In the genomic region with DNA sequence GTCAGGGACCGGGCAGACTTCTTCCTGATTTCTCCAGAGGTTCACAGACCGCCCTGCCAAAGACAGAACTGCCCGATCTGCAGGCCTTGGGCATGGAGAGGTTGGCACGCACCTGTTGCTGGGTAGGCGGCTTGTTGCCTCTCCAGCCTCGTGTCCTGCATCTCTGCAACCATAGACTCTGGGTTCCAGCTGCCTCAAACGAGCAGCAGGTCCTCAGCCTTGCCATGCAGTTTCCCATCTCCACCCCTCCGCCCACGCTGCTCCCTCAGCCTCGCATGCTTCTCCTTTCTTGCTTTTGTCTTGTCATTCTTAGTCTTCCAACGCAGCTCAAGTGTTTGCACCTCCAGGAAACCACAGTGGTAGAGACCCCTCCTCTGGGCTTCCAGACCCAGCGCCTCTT, we compare ENCODE assay signal across 26 cellular contexts.
DNase-seq lines count a peak whose midpoint lies in the region; ATAC-seq and TF ChIP-seq lines count a peak whose summit lies in the region.
"Had no signal": no experiment of that assay in that cellular context is flagged by ENCODE, and none has a peak within 500 bp of the region (broad histone marks: within the 10 kb centered on the region; RNA-seq: fewer than 3 reads in every experiment).

No MANE protein-coding gene starts in this region.

- no peaks in the 10 kb centered on the region for H3K9me3 Mint-ChIP-seq in activated CD8-positive, alpha-beta T cell treated with anti-CD3 and anti-CD28 coated beads for 36 hours
- H3K9me3 Mint-ChIP-seq in activated CD8-positive, alpha-beta T cell treated with anti-CD3 and anti-CD28 coated beads, Interleukin-2, amount 10 ng/mL, durations not matched to agents 7 days and 5 days (ENCODE audit: insufficient read depth), result no peaks in the 10 kb centered on the region
- H3K9me3 Mint-ChIP-seq in CD14-positive monocyte, result peaks cover 0 to 2% (median 0%) of the 10 kb centered on the region in 7 donors
- H3K9me3 Mint-ChIP-seq: CD8-positive, alpha-beta memory T cell; memory B cell had no signal

- no peak overlapping the region for H3K4me3 ChIP-seq in lung
- no peak overlapping the region for H3K4me3 ChIP-seq in mammary epithelial cell (replicated peaks in 1 of 3; ENCODE audit: insufficient read depth in 1 of 3, low read depth in 2 of 3, low read length in 3 of 3)
- H3K4me3 ChIP-seq: breast epithelium, hepatocyte, MG63, pancreas, tibial artery had no signal

- H3K36me3 ChIP-seq in lung (ENCODE audit: control insufficient read depth in 2 of 2, insufficient read depth in 2 of 2, low read length in 2 of 2) (no peaks in the 10 kb centered on the region), mammary epithelial cell (ENCODE audit: insufficient read depth, low read length) (no peaks in the 10 kb centered on the region)
- H3K36me3 ChIP-seq: breast epithelium, MG63, pancreas, tibial artery had no signal

- H3K9ac ChIP-seq in mammary epithelial cell (ENCODE audit: insufficient read depth, low read length), result no peak overlapping the region

- CTCF ChIA-PET in activated CD8-positive, alpha-beta T cell treated with anti-CD3 and anti-CD28 coated beads for 36 hours (lab: Charles Lee), result interaction anchor here (0.8 kb wide), 1 partner anchor 15 kb away, joined by 3 read pairs; no protein-coding TSS in a partner anchor
- CTCF ChIA-PET in activated CD8-positive, alpha-beta T cell treated with anti-CD3 and anti-CD28 coated beads, Interleukin-2, amount 10 ng/mL, durations not matched to agents 7 days and 5 days (lab: Charles Lee), result no interaction called here
- CTCF ChIA-PET in mammary epithelial cell (lab: Charles Lee; ENCODE audit: low non-redundant PET), result no interaction called here

- no peak overlapping the region for H3K4me3 Mint-ChIP-seq in activated CD8-positive, alpha-beta T cell treated with anti-CD3 and anti-CD28 coated beads for 36 hours
- H3K4me3 Mint-ChIP-seq in activated CD8-positive, alpha-beta T cell treated with anti-CD3 and anti-CD28 coated beads, Interleukin-2, amount 10 ng/mL, durations not matched to agents 7 days and 5 days, result no peak overlapping the region
- peak overlapping the region; percentile 48 to 85 for H3K4me3 Mint-ChIP-seq in CD14-positive monocyte
- H3K4me3 Mint-ChIP-seq: CD8-positive, alpha-beta memory T cell; memory B cell had no signal

- no TSS peak for BruUV-seq in mammary epithelial cell (replicated peaks; lab: Mats Ljungman, UMichigan)

- POLR2A ChIA-PET in activated CD8-positive, alpha-beta T cell treated with anti-CD3 and anti-CD28 coated beads for 36 hours (lab: Charles Lee), result interaction anchor here (0.6 kb wide), 1 partner anchor 76 kb away, joined by 3 read pairs; no protein-coding TSS in a partner anchor
- POLR2A ChIA-PET in activated CD8-positive, alpha-beta T cell treated with anti-CD3 and anti-CD28 coated beads, Interleukin-2, amount 10 ng/mL, durations not matched to agents 7 days and 5 days (lab: Charles Lee), result no interaction called here

- WGBS in lung, 2 donors, result 29 to 54% methylated on average over 12 of the region's 12 CpGs
- WGBS in mammary epithelial cell (ENCODE audit: low coverage, missing lambda C conversion rate), result 62% methylated on average over 8 of the region's 12 CpGs

- H4K20me1 ChIP-seq in mammary epithelial cell (ENCODE audit: insufficient read depth, low read length), result no peaks in the 10 kb centered on the region

- H3K27me3 ChIP-seq in lung (ENCODE audit: control insufficient read depth, insufficient read depth), result no peaks in the 10 kb centered on the region
- peaks cover 2% of the 10 kb centered on the region for H3K27me3 ChIP-seq in mammary epithelial cell (ENCODE audit: insufficient read depth, low read length)
- H3K27me3 ChIP-seq: breast epithelium, hepatocyte, MG63, pancreas had no signal

- ATAC-seq in activated CD8-positive, alpha-beta T cell treated with anti-CD3 and anti-CD28 coated beads for 36 hours, result no peak
- no peak for ATAC-seq in activated CD8-positive, alpha-beta T cell treated with anti-CD3 and anti-CD28 coated beads, Interleukin-2, amount 10 ng/mL, durations not matched to agents 7 days and 5 days
- ATAC-seq in lung (ENCODE audit: insufficient read depth, low FRiP score), result peak; percentile 40
- ATAC-seq in omental fat pad (ENCODE audit: low FRiP score), result no peak
- ATAC-seq: Panc1 had no signal

- H3K4me2 ChIP-seq in mammary epithelial cell (ENCODE audit: insufficient read depth, low read depth, low read length), result no peak overlapping the region

- H3K27me3 Mint-ChIP-seq in activated CD8-positive, alpha-beta T cell treated with anti-CD3 and anti-CD28 coated beads for 36 hours, result peaks cover 22% of the 10 kb centered on the region
- peaks cover 22% of the 10 kb centered on the region for H3K27me3 Mint-ChIP-seq in activated CD8-positive, alpha-beta T cell treated with anti-CD3 and anti-CD28 coated beads, Interleukin-2, amount 10 ng/mL, durations not matched to agents 7 days and 5 days (ENCODE audit: low read depth)
- H3K27me3 Mint-ChIP-seq in CD14-positive monocyte (ENCODE audit: low read depth in 3 of 3), result peaks cover 4 to 8% (median 6%) of the 10 kb centered on the region in 3 donors

- H3K9me3 ChIP-seq in lung (ENCODE audit: control insufficient read depth in 2 of 2, insufficient read depth in 1 of 2, low read length in 1 of 2) (peaks cover 0 to 2% of the 10 kb centered on the region in 2 donors), mammary epithelial cell (replicated peaks; ENCODE audit: insufficient read depth, low read length) (peaks cover 9% of the 10 kb centered on the region)
- H3K9me3 ChIP-seq: breast epithelium, MG63, pancreas, tibial artery had no signal

- no peaks in the 10 kb centered on the region for H3K36me3 Mint-ChIP-seq in activated CD8-positive, alpha-beta T cell treated with anti-CD3 and anti-CD28 coated beads for 36 hours (ENCODE audit: low read depth)
- no peaks in the 10 kb centered on the region for H3K36me3 Mint-ChIP-seq in activated CD8-positive, alpha-beta T cell treated with anti-CD3 and anti-CD28 coated beads, Interleukin-2, amount 10 ng/mL, durations not matched to agents 7 days and 5 days (ENCODE audit: low read depth)
- H3K36me3 Mint-ChIP-seq in CD14-positive monocyte, result no peaks in the 10 kb centered on the region
- H3K36me3 Mint-ChIP-seq: CD8-positive, alpha-beta memory T cell; memory B cell had no signal

- DNase-seq in activated CD8-positive, alpha-beta T cell treated with anti-CD3 and anti-CD28 coated beads for 36 hours, result peak; percentile 31
- DNase-seq in activated CD8-positive, alpha-beta T cell treated with anti-CD3 and anti-CD28 coated beads, Interleukin-2, amount 10 ng/mL, durations not matched to agents 7 days and 5 days, result no peak
- DNase-seq in CD14-positive monocyte (ENCODE audit: low spot score), result no peak
- peak; percentile 6 for DNase-seq in OCI-M1 (lab: John Stamatoyannopoulos, UW)
- peak; percentile 42 for DNase-seq in lung (ENCODE audit: low spot score)
- DNase-seq in Kasumi-1 (lab: John Stamatoyannopoulos, UW), result no peak
- no peak for DNase-seq in mammary epithelial cell
- DNase-seq in omental fat pad (ENCODE audit: low spot score), result no peak
- DNase-seq: activated naive CD4-positive, alpha-beta T cell treated with anti-CD3 and anti-CD28 coated beads, Interleukin-2, amount 50 U/mL, for 16 hours; AML-193; CD8-positive, alpha-beta memory T cell; foreskin melanocyte; KG1; kidney glomerular epithelial cell; MG63; NCI-H1417 treated with DMSO at 0.1 percent for 48 hours; NCI-H2081 treated with DMSO at 0.1 percent for 48 hours; NCI-H226; SHP77; T-helper 2 cell; tibial artery had no signal

- dilution Hi-C loops in mammary epithelial cell (cut with HindIII; ENCODE audit: low sequenced_read_pairs), result no loop called here

- H2AFZ ChIP-seq in mammary epithelial cell (ENCODE audit: low read depth, low read length), result no peak overlapping the region
- H2AFZ ChIP-seq: hepatocyte had no signal

- no peak overlapping the region for H3K27ac Mint-ChIP-seq in activated CD8-positive, alpha-beta T cell treated with anti-CD3 and anti-CD28 coated beads for 36 hours
- no peak overlapping the region for H3K27ac Mint-ChIP-seq in activated CD8-positive, alpha-beta T cell treated with anti-CD3 and anti-CD28 coated beads, Interleukin-2, amount 10 ng/mL, durations not matched to agents 7 days and 5 days
- peak overlapping the region in 4 of 7 donors; percentile 4 to 64 (median 47) for H3K27ac Mint-ChIP-seq in CD14-positive monocyte
- H3K27ac Mint-ChIP-seq: CD8-positive, alpha-beta memory T cell; memory B cell had no signal

- H3K4me1 ChIP-seq in lung (ENCODE audit: control insufficient read depth in 2 of 2, insufficient read depth in 2 of 2, low read length in 2 of 2) (no peaks in the 10 kb centered on the region), mammary epithelial cell (ENCODE audit: insufficient read depth, low read length) (no peaks in the 10 kb centered on the region)
- H3K4me1 ChIP-seq: breast epithelium, pancreas had no signal

- in situ Hi-C loops in mammary epithelial cell (cut with MboI; ENCODE audit: low sequenced_read_pairs in 2 of 2), result no loop called here

- intact Hi-C loops in activated CD8-positive, alpha-beta T cell treated with anti-CD3 and anti-CD28 coated beads for 36 hours (cut with micrococcal nuclease), result no loop called here
- intact Hi-C loops in CD14-positive monocyte (cut with micrococcal nuclease), result no loop called here
- intact Hi-C loops in mammary epithelial cell (cut with micrococcal nuclease), result no loop called here

- H3K4me1 Mint-ChIP-seq in activated CD8-positive, alpha-beta T cell treated with anti-CD3 and anti-CD28 coated beads for 36 hours (ENCODE audit: low read depth), result no peaks in the 10 kb centered on the region
- no peaks in the 10 kb centered on the region for H3K4me1 Mint-ChIP-seq in activated CD8-positive, alpha-beta T cell treated with anti-CD3 and anti-CD28 coated beads, Interleukin-2, amount 10 ng/mL, durations not matched to agents 7 days and 5 days (ENCODE audit: low read depth)
- peaks cover 16% of the 10 kb centered on the region for H3K4me1 Mint-ChIP-seq in CD14-positive monocyte
- H3K4me1 Mint-ChIP-seq: CD8-positive, alpha-beta memory T cell had no signal

- H3K27ac ChIP-seq in lung (ENCODE audit: low read depth in 1 of 2, low read length in 1 of 2) (no peak overlapping the region), mammary epithelial cell (ENCODE audit: insufficient read depth, low read depth, low read length) (no peak overlapping the region)
- H3K27ac ChIP-seq: breast epithelium, pancreas, tibial artery had no signal

- TF ChIP-seq CTCF in activated CD8-positive, alpha-beta T cell treated with anti-CD3 and anti-CD28 coated beads for 36 hours (IDR thresholded peaks at IDR 0.05), result no peak
- TF ChIP-seq CTCF in CD14-positive monocyte (IDR thresholded peaks at IDR 0.05), result no peak
- TF ChIP-seq CTCF in lung (IDR thresholded peaks at IDR 0.05; ENCODE audit: control extremely low read depth, extremely low read depth), result no peak
- no peak for TF ChIP-seq CTCF in mammary epithelial cell (conservative IDR thresholded peaks at IDR 0.05 in 1 of 2, IDR thresholded peaks at IDR 0.05 in 1 of 2; ENCODE audit: extremely low read depth in 1 of 2, insufficient read depth in 1 of 2, low read depth in 1 of 2, low read length in 2 of 2)
- no peak for TF ChIP-seq CTCF in omental fat pad (IDR thresholded peaks at IDR 0.05)

- no peaks in the 10 kb centered on the region for H3K79me2 ChIP-seq in mammary epithelial cell (ENCODE audit: insufficient read depth, low read length)
- H3K79me2 ChIP-seq: hepatocyte had no signal

Comparison
In these comparisons a context has a peak if more than half of its experiments do, and no peak if none do; other contexts are left out.
1. DNase-seq: peak in activated CD8-positive, alpha-beta T cell treated with anti-CD3 and anti-CD28 coated beads for 36 hours (single experiment), OCI-M1 (single experiment) and lung (single experiment); none in activated CD8-positive, alpha-beta T cell treated with anti-CD3 and anti-CD28 coated beads, Interleukin-2, amount 10 ng/mL, durations not matched to agents 7 days and 5 days (single experiment), CD14-positive monocyte (single experiment), Kasumi-1 (0 of 2), mammary epithelial cell (single experiment) and omental fat pad (single experiment).
2. H3K27ac Mint-ChIP-seq: peak in CD14-positive monocyte (4 of 7); none in activated CD8-positive, alpha-beta T cell treated with anti-CD3 and anti-CD28 coated beads for 36 hours (single experiment) and activated CD8-positive, alpha-beta T cell treated with anti-CD3 and anti-CD28 coated beads, Interleukin-2, amount 10 ng/mL, durations not matched to agents 7 days and 5 days (single experiment).
3. H3K4me3 Mint-ChIP-seq: peak in CD14-positive monocyte (2 of 2); none in activated CD8-positive, alpha-beta T cell treated with anti-CD3 and anti-CD28 coated beads for 36 hours (single experiment) and activated CD8-positive, alpha-beta T cell treated with anti-CD3 and anti-CD28 coated beads, Interleukin-2, amount 10 ng/mL, durations not matched to agents 7 days and 5 days (single experiment).